1 cellular context compared by ENCODE assay signal in the genomic region with DNA sequence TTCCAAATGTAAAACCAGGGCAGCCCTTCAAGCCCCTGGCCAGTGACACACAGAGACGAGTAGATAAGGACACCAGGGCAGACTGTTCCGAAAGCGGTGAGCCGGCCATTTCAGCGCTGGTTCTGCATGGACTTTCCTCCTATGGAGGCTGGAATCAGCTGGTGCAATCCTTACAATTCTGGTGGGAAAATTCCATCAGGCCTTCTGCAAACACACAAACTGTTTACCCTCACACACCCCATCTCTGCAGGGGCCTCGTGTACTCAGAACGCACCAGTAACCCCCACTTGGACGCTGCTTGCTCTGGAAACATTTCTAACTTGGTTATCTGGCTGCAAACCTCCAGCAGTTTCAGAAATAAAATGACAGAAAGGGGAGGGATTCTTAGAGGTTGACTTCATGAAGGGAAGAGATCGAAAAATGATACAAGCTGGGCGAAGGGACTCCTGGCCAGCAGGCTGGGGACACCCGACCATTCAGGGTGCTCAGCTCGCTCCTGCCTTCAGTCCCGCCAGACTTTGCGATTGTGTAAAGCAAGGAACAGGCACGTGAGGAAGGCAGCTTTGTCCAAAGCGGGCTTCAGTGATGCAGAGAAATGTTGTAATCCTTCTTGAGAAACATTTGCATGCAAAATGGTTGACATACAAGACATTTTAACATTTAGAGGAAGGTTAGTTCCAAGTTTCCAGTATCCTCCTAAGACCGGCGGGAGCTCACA.
TF ChIP-seq lines count a peak whose summit lies in the region.

No MANE protein-coding gene starts in this region.

TF ChIP-seq in A549, 52 proteins besides CTCF, POLR2A, EP300 and RAD21 (continued from another document):
- TF ChIP-seq, protein P1, sequence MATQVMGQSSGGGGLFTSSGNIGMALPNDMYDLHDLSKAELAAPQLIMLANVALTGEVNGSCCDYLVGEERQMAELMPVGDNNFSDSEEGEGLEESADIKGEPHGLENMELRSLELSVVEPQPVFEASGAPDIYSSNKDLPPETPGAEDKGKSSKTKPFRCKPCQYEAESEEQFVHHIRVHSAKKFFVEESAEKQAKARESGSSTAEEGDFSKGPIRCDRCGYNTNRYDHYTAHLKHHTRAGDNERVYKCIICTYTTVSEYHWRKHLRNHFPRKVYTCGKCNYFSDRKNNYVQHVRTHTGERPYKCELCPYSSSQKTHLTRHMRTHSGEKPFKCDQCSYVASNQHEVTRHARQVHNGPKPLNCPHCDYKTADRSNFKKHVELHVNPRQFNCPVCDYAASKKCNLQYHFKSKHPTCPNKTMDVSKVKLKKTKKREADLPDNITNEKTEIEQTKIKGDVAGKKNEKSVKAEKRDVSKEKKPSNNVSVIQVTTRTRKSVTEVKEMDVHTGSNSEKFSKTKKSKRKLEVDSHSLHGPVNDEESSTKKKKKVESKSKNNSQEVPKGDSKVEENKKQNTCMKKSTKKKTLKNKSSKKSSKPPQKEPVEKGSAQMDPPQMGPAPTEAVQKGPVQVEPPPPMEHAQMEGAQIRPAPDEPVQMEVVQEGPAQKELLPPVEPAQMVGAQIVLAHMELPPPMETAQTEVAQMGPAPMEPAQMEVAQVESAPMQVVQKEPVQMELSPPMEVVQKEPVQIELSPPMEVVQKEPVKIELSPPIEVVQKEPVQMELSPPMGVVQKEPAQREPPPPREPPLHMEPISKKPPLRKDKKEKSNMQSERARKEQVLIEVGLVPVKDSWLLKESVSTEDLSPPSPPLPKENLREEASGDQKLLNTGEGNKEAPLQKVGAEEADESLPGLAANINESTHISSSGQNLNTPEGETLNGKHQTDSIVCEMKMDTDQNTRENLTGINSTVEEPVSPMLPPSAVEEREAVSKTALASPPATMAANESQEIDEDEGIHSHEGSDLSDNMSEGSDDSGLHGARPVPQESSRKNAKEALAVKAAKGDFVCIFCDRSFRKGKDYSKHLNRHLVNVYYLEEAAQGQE (IDR thresholded peaks at IDR 0.05) = no peak
- TF ChIP-seq CBX8 (IDR thresholded peaks at IDR 0.05) = no peak
- TF ChIP-seq CHD4 (IDR thresholded peaks at IDR 0.05; ENCODE audit: borderline replicate concordance) = no peak
- no peak for TF ChIP-seq PHF8 (IDR thresholded peaks at IDR 0.05; ENCODE audit: borderline replicate concordance, low read depth)
- TF ChIP-seq, protein P2, sequence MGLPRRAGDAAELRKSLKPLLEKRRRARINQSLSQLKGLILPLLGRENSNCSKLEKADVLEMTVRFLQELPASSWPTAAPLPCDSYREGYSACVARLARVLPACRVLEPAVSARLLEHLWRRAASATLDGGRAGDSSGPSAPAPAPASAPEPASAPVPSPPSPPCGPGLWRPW (IDR thresholded peaks at IDR 0.05) = no peak
- TF ChIP-seq CEBPB (IDR thresholded peaks at IDR 0.05) = no peak
- no peak for TF ChIP-seq ESRRA (IDR thresholded peaks at IDR 0.05; ENCODE audit: borderline replicate concordance, low read length)
- TF ChIP-seq JUN (IDR thresholded peaks at IDR 0.05) = no peak
- no peak for TF ChIP-seq FOXS1 (CRISPR knock-in tag; IDR thresholded peaks at IDR 0.05)
- TF ChIP-seq RFX5 (IDR thresholded peaks at IDR 0.05) = no peak
- TF ChIP-seq CBX2 (IDR thresholded peaks at IDR 0.05; ENCODE audit: borderline replicate concordance, low read depth) = no peak
- TF ChIP-seq SREBF2 (IDR thresholded peaks at IDR 0.05) = no peak
- no peak for TF ChIP-seq HOXB13 (CRISPR knock-in tag; IDR thresholded peaks at IDR 0.05; ENCODE audit: low read depth)
